In genomic region chr11:74593463-74593862, GRCh38 we compare ENCODE assay signal across 8 cellular contexts. TPM values are rescaled to one million over a fixed set of nuclear protein-coding genes. Genes with fewer than 3 reads are reported as not detected.
DNase-seq lines count a peak whose midpoint lies in the region; ATAC-seq and TF ChIP-seq lines count a peak whose summit lies in the region.

No MANE protein-coding gene starts in this region.

- intact Hi-C loops in ascending aorta (cut with DNase I): loop anchor here (10.0 kb wide), 1 partner anchor 99 kb away; the partner anchor contains the start of gene LIPT2
- intact Hi-C loops in right lobe of liver (cut with DNase I): no loop called here

- peaks cover 18% of the 10 kb centered on the region for H3K4me1 Mint-ChIP-seq in activated T-cell treated with anti-CD3 and anti-CD28 coated beads, Interleukin-2, amount 50 U/mL, for 4 hours (ENCODE audit: low read depth)

- no peak for TF ChIP-seq CTCF in ascending aorta (IDR thresholded peaks at IDR 0.05)
- TF ChIP-seq CTCF in right lobe of liver (IDR thresholded peaks at IDR 0.05): no peak

- no peaks in the 10 kb centered on the region for H3K27me3 Mint-ChIP-seq in activated T-cell treated with anti-CD3 and anti-CD28 coated beads, Interleukin-2, amount 50 U/mL, for 4 hours (ENCODE audit: low read depth)

- peaks cover 0 to 15% of the 10 kb centered on the region in 2 donors for H3K36me3 ChIP-seq in ascending aorta
- H3K36me3 ChIP-seq in right lobe of liver: no peaks in the 10 kb centered on the region
- H3K36me3 ChIP-seq in thymus (ENCODE audit: control insufficient read depth, insufficient read depth): peaks cover 4% of the 10 kb centered on the region

- H3K4me3 Mint-ChIP-seq in activated T-cell treated with anti-CD3 and anti-CD28 coated beads, Interleukin-2, amount 50 U/mL, for 4 hours: peak overlapping the region; percentile 97

- H3K9me3 ChIP-seq in ascending aorta (no peaks in the 10 kb centered on the region), right lobe of liver (no peaks in the 10 kb centered on the region), thymus (ENCODE audit: control insufficient read depth) (no peaks in the 10 kb centered on the region)

- no peaks in the 10 kb centered on the region for H3K9me3 Mint-ChIP-seq in activated T-cell treated with anti-CD3 and anti-CD28 coated beads, Interleukin-2, amount 50 U/mL, for 4 hours

- ATAC-seq in activated T-cell treated with anti-CD3 and anti-CD28 coated beads, Interleukin-2, amount 50 U/mL, for 4 hours: no peak
- ATAC-seq in right lobe of liver: no peak
- ATAC-seq in GM19397 (IDR thresholded peaks at IDR 0.05; ENCODE audit: unreplicated experiment): no peak

- DNase-seq in activated T-cell treated with anti-CD3 and anti-CD28 coated beads, Interleukin-2, amount 50 U/mL, for 4 hours: no peak
- DNase-seq in activated T-cell treated with anti-CD3 and anti-CD28 coated beads, Interleukin-2, amount 50 U/mL, for 1 hour: no peak
- DNase-seq in ascending aorta (ENCODE audit: low spot score in 2 of 2) (no peak), right lobe of liver (no peak), DMS 273 (lab: John Stamatoyannopoulos, UW; ENCODE audit: unreplicated experiment) (no peak), EL (no peak)

- H3K36me3 Mint-ChIP-seq in activated T-cell treated with anti-CD3 and anti-CD28 coated beads, Interleukin-2, amount 50 U/mL, for 4 hours (ENCODE audit: insufficient read depth): peaks cover 21% of the 10 kb centered on the region

- H3K27ac ChIP-seq in ascending aorta (peak overlapping the region in 1 of 2 donors; percentile 69), right lobe of liver (no peak overlapping the region), thymus (ENCODE audit: low read depth) (no peak overlapping the region)

- 9% methylated on average over 1 of the region's 1 CpG for WGBS in right lobe of liver (ENCODE audit: insufficient coverage, low coverage, low lambda C conversion rate, missing lambda C conversion rate)
- 2% methylated on average over 1 of the region's 1 CpG for WGBS in thymus

- H3K4me3 ChIP-seq in ascending aorta: peak overlapping the region; percentile 70 to 91
- peak overlapping the region; percentile 74 to 98 (median 94) for H3K4me3 ChIP-seq in right lobe of liver
- H3K4me3 ChIP-seq in thymus (ENCODE audit: low read length): peak overlapping the region; percentile 72

- no peaks in the 10 kb centered on the region for H3K27me3 ChIP-seq in ascending aorta
- H3K27me3 ChIP-seq in right lobe of liver: no peaks in the 10 kb centered on the region
- no peaks in the 10 kb centered on the region for H3K27me3 ChIP-seq in thymus (ENCODE audit: control insufficient read depth, insufficient read depth)

- no peak for TF ChIP-seq POLR2A in right lobe of liver (IDR thresholded peaks at IDR 0.05)

- no peaks in the 10 kb centered on the region for H3K4me1 ChIP-seq in ascending aorta
- no peaks in the 10 kb centered on the region for H3K4me1 ChIP-seq in right lobe of liver
- H3K4me1 ChIP-seq in thymus (ENCODE audit: control insufficient read depth, insufficient read depth, low read length): peaks cover 9% of the 10 kb centered on the region

RNA-seq across cellular contexts. Expression of gene POLD3, which starts 1.1 kb away (rescaled TPM):
- total RNA-seq in activated T-cell treated with anti-CD3 and anti-CD28 coated beads, Interleukin-2, amount 50 U/mL, for 4 hours: 10 to 100 TPM; 37.5 to 45.7 (median 37.5) TPM
- total RNA-seq in ascending aorta (10.3 TPM), right lobe of liver (1 to 10 TPM; 2.9 to 5.7 (median 5.1) TPM)
- polyA plus RNA-seq in thymus: 7.5 TPM
